In the genomic region with DNA sequence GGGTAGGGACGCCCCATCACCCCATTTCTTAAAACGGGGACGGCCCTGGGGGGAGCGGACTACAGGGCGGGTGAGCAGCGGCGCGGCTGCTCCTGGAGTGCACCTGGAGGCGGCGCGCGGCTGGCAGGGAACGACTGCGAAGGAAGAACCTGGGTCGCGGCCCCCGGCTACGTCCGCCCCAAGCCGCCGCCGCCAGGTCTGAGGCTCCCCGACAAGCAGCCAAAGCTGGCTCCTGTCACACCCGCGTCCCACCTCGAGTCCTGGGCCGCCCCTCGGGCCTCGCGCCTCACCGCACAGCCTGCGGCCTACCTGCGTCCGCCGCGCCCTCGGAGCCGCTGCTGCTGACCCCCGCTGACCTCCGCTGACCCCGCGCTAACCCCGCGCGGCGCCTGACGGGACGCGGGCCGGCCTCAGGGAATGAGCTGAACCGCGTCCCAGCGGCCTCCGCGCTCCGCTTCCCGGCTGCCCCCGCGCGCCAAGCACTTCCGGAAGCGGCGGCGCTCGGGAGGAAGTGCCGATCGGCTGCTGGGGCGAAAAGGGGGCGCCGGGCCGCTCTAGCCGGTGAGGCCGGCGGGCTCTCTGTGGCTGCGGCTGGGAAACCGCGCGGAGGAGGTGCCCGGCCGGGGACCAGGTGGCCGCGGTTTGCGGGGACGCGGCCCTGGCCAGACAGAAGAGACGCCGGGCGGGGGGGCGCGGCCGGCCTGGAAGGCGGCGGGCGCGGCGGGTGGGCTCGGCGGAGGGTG, we compare ENCODE assay signal across 1 cellular context.
TF ChIP-seq lines count a peak whose summit lies in the region.

A gene with protein sequence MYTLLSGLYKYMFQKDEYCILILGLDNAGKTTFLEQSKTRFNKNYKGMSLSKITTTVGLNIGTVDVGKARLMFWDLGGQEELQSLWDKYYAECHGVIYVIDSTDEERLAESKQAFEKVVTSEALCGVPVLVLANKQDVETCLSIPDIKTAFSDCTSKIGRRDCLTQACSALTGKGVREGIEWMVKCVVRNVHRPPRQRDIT (minus strand): TSS at position 419 of the 743 bp plus-strand sequence. CDS start 885 bp downstream, outside the sequence.
A gene with protein sequence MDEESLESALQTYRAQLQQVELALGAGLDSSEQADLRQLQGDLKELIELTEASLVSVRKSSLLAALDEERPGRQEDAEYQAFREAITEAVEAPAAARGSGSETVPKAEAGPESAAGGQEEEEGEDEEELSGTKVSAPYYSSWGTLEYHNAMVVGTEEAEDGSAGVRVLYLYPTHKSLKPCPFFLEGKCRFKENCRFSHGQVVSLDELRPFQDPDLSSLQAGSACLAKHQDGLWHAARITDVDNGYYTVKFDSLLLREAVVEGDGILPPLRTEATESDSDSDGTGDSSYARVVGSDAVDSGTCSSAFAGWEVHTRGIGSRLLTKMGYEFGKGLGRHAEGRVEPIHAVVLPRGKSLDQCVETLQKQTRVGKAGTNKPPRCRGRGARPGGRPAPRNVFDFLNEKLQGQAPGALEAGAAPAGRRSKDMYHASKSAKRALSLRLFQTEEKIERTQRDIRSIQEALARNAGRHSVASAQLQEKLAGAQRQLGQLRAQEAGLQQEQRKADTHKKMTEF (plus strand): TSS at position 482 of the 743 bp plus-strand sequence. CDS start 542 bp downstream, outside the sequence.

TF ChIP-seq in H1, 55 proteins besides CTCF, POLR2A, EP300 and RAD21:
- TF ChIP-seq, protein P1, sequence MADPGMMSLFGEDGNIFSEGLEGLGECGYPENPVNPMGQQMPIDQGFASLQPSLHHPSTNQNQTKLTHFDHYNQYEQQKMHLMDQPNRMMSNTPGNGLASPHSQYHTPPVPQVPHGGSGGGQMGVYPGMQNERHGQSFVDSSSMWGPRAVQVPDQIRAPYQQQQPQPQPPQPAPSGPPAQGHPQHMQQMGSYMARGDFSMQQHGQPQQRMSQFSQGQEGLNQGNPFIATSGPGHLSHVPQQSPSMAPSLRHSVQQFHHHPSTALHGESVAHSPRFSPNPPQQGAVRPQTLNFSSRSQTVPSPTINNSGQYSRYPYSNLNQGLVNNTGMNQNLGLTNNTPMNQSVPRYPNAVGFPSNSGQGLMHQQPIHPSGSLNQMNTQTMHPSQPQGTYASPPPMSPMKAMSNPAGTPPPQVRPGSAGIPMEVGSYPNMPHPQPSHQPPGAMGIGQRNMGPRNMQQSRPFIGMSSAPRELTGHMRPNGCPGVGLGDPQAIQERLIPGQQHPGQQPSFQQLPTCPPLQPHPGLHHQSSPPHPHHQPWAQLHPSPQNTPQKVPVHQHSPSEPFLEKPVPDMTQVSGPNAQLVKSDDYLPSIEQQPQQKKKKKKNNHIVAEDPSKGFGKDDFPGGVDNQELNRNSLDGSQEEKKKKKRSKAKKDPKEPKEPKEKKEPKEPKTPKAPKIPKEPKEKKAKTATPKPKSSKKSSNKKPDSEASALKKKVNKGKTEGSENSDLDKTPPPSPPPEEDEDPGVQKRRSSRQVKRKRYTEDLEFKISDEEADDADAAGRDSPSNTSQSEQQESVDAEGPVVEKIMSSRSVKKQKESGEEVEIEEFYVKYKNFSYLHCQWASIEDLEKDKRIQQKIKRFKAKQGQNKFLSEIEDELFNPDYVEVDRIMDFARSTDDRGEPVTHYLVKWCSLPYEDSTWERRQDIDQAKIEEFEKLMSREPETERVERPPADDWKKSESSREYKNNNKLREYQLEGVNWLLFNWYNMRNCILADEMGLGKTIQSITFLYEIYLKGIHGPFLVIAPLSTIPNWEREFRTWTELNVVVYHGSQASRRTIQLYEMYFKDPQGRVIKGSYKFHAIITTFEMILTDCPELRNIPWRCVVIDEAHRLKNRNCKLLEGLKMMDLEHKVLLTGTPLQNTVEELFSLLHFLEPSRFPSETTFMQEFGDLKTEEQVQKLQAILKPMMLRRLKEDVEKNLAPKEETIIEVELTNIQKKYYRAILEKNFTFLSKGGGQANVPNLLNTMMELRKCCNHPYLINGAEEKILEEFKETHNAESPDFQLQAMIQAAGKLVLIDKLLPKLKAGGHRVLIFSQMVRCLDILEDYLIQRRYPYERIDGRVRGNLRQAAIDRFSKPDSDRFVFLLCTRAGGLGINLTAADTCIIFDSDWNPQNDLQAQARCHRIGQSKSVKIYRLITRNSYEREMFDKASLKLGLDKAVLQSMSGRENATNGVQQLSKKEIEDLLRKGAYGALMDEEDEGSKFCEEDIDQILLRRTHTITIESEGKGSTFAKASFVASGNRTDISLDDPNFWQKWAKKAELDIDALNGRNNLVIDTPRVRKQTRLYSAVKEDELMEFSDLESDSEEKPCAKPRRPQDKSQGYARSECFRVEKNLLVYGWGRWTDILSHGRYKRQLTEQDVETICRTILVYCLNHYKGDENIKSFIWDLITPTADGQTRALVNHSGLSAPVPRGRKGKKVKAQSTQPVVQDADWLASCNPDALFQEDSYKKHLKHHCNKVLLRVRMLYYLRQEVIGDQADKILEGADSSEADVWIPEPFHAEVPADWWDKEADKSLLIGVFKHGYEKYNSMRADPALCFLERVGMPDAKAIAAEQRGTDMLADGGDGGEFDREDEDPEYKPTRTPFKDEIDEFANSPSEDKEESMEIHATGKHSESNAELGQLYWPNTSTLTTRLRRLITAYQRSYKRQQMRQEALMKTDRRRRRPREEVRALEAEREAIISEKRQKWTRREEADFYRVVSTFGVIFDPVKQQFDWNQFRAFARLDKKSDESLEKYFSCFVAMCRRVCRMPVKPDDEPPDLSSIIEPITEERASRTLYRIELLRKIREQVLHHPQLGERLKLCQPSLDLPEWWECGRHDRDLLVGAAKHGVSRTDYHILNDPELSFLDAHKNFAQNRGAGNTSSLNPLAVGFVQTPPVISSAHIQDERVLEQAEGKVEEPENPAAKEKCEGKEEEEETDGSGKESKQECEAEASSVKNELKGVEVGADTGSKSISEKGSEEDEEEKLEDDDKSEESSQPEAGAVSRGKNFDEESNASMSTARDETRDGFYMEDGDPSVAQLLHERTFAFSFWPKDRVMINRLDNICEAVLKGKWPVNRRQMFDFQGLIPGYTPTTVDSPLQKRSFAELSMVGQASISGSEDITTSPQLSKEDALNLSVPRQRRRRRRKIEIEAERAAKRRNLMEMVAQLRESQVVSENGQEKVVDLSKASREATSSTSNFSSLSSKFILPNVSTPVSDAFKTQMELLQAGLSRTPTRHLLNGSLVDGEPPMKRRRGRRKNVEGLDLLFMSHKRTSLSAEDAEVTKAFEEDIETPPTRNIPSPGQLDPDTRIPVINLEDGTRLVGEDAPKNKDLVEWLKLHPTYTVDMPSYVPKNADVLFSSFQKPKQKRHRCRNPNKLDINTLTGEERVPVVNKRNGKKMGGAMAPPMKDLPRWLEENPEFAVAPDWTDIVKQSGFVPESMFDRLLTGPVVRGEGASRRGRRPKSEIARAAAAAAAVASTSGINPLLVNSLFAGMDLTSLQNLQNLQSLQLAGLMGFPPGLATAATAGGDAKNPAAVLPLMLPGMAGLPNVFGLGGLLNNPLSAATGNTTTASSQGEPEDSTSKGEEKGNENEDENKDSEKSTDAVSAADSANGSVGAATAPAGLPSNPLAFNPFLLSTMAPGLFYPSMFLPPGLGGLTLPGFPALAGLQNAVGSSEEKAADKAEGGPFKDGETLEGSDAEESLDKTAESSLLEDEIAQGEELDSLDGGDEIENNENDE (IDR thresholded peaks at IDR 0.05; ENCODE audit: insufficient replicate concordance, low read length): no peak
- TF ChIP-seq KDM1A (IDR thresholded peaks at IDR 0.05; ENCODE audit: borderline replicate concordance, low read length): no peak
- 0 out of 2 replicates have a peak, but pooled peaks have one; percentile 21 for TF ChIP-seq EGR1 (IDR thresholded peaks at IDR 0.05; ENCODE audit: borderline replicate concordance, low read depth, low read length)
- peak; percentile 35; the same call in 1 of the 2 replicates for TF ChIP-seq TBP (IDR thresholded peaks at IDR 0.05; ENCODE audit: low read depth, low read length)
- no peak for TF ChIP-seq CTBP2 (IDR thresholded peaks at IDR 0.05; ENCODE audit: borderline replicate concordance, insufficient read depth, insufficient read length, low read length)
- TF ChIP-seq POLR2AphosphoS5 (IDR thresholded peaks at IDR 0.05; ENCODE audit: low read depth, low read length): 0 out of 2 replicates have a peak, but pooled peaks have one; percentile 23
- peak; percentile 58 to 74; a peak in 1 of 4 replicates for TF ChIP-seq SIN3A (conservative IDR thresholded peaks at IDR 0.05 in 1 of 2, IDR thresholded peaks at IDR 0.05 in 1 of 2; ENCODE audit: low read depth in 1 of 2, low read length in 2 of 2)
- TF ChIP-seq YY1 (IDR thresholded peaks at IDR 0.05; ENCODE audit: low read depth, low read length): no peak
- peak; percentile 28; the same call in 1 of the 2 replicates for TF ChIP-seq SP2 (IDR thresholded peaks at IDR 0.05; ENCODE audit: low read length)
- TF ChIP-seq GABPA (IDR thresholded peaks at IDR 0.05; ENCODE audit: borderline replicate concordance, insufficient read depth, low read length): peak; percentile 83
- peak; percentile 70 for TF ChIP-seq PHF8 (conservative IDR thresholded peaks at IDR 0.05; ENCODE audit: low read depth, low read length)
- TF ChIP-seq SIRT6 (IDR thresholded peaks at IDR 0.05; ENCODE audit: low read length): no peak
- TF ChIP-seq, protein P2, sequence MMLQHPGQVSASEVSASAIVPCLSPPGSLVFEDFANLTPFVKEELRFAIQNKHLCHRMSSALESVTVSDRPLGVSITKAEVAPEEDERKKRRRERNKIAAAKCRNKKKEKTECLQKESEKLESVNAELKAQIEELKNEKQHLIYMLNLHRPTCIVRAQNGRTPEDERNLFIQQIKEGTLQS (IDR thresholded peaks at IDR 0.05; ENCODE audit: insufficient read depth, low read depth, low read length): 0 out of 2 replicates have a peak, but pooled peaks have one; percentile 37
- TF ChIP-seq POU5F1 (IDR thresholded peaks at IDR 0.05; ENCODE audit: low read depth, low read length): no peak
- no peak for TF ChIP-seq SIX5 (IDR thresholded peaks at IDR 0.05; ENCODE audit: low read depth, low read length)
- TF ChIP-seq, protein P3, sequence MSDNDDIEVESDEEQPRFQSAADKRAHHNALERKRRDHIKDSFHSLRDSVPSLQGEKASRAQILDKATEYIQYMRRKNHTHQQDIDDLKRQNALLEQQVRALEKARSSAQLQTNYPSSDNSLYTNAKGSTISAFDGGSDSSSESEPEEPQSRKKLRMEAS (IDR thresholded peaks at IDR 0.05): peak; percentile 56; the same call in 1 of the 2 replicates
- peak; percentile 50; the same call in 1 of the 2 replicates for TF ChIP-seq TAF1 (IDR thresholded peaks at IDR 0.05; ENCODE audit: low read depth, low read length)
- peak; percentile 99 for TF ChIP-seq RXRA (IDR thresholded peaks at IDR 0.05; ENCODE audit: insufficient read depth, low read depth, low read length)
- TF ChIP-seq ASH2L (IDR thresholded peaks at IDR 0.05; ENCODE audit: low read length): no peak
- TF ChIP-seq SRF (IDR thresholded peaks at IDR 0.05; ENCODE audit: low read depth, low read length): no peak
- no peak for TF ChIP-seq JUN (IDR thresholded peaks at IDR 0.05; ENCODE audit: low read depth, low read length)
- TF ChIP-seq TEAD4 (IDR thresholded peaks at IDR 0.05; ENCODE audit: low read depth, low read length): 0 out of 2 replicates have a peak, but pooled peaks have one; percentile 18
- TF ChIP-seq, protein P4, sequence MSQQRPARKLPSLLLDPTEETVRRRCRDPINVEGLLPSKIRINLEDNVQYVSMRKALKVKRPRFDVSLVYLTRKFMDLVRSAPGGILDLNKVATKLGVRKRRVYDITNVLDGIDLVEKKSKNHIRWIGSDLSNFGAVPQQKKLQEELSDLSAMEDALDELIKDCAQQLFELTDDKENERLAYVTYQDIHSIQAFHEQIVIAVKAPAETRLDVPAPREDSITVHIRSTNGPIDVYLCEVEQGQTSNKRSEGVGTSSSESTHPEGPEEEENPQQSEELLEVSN (IDR thresholded peaks at IDR 0.05): 0 out of 2 replicates have a peak, but pooled peaks have one; percentile 28
- peak; percentile 22 for TF ChIP-seq TAF7 (optimal IDR thresholded peaks at IDR 0.05; ENCODE audit: borderline replicate concordance, low read depth, low read length)
- TF ChIP-seq BACH1 (IDR thresholded peaks at IDR 0.05; ENCODE audit: low read length): no peak
- peak; percentile 41; the same call in 1 of the 2 replicates for TF ChIP-seq CHD2 (IDR thresholded peaks at IDR 0.05; ENCODE audit: low read length)
- peak; percentile 47; the same call in 1 of the 2 replicates for TF ChIP-seq RBBP5 (IDR thresholded peaks at IDR 0.05; ENCODE audit: borderline replicate concordance, low read depth, low read length)
- no peak for TF ChIP-seq NRF1 (IDR thresholded peaks at IDR 0.05; ENCODE audit: low read depth, low read length)
- no peak for TF ChIP-seq FOSL1 (IDR thresholded peaks at IDR 0.05; ENCODE audit: insufficient read depth, low read depth, low read length)
- no peak for TF ChIP-seq SUZ12 (IDR thresholded peaks at IDR 0.05; ENCODE audit: low read length)
- peak; percentile 44 for TF ChIP-seq NANOG (IDR thresholded peaks at IDR 0.05; ENCODE audit: insufficient read depth, low read depth, low read length, poor library complexity, severe bottlenecking)
- TF ChIP-seq CBX8 (IDR thresholded peaks at IDR 0.05; ENCODE audit: borderline replicate concordance, low read depth, low read length): no peak
- peak; percentile 26 for TF ChIP-seq KDM4A (IDR thresholded peaks at IDR 0.05; ENCODE audit: low read depth, low read length, severe bottlenecking)
